26 cellular contexts compared by ENCODE assay signal in genomic region chr20:50716518-50716917, GRCh38. TPM values are rescaled to one million over a fixed set of nuclear protein-coding genes. Genes with fewer than 3 reads are reported as not detected.
"Had no signal": no experiment of that assay in that cellular context is flagged by ENCODE, and none has a peak within 500 bp of the region (broad histone marks: within the 10 kb centered on the region; RNA-seq: fewer than 3 reads in every experiment).

No MANE protein-coding gene starts in this region.

- H3K36me3 Mint-ChIP-seq: immature natural killer cell, mesothelial cell of epicardium, naive B cell had no signal

- ATAC-seq: gastroesophageal sphincter, heart left ventricle, left colon, left lobe of liver, mucosa of descending colon had no signal

- FAIRE-seq: colon, endothelial cell of umbilical vein, frontal cortex, kidney had no signal

- H3K79me2 ChIP-seq: hepatocyte had no signal

- H3K4me1 ChIP-seq: foreskin keratinocyte, lower lobe of right lung had no signal

- H3K4me3 ChIP-seq: coronary artery, dorsolateral prefrontal cortex, esophagus muscularis mucosa, gastroesophageal sphincter, heart left ventricle, hepatocyte, left ventricle myocardium inferior, lower lobe of right lung, mucosa of descending colon had no signal

- H3K9me3 ChIP-seq: esophagus muscularis mucosa, gastroesophageal sphincter, heart left ventricle, left ventricle myocardium inferior, lower lobe of right lung, mucosa of descending colon had no signal

- H3K27me3 ChIP-seq: esophagus muscularis mucosa, foreskin keratinocyte, gastroesophageal sphincter, heart left ventricle, hepatocyte had no signal

- H2AFZ ChIP-seq: hepatocyte had no signal

- H3K27ac ChIP-seq: coronary artery, dorsolateral prefrontal cortex, esophagus muscularis mucosa, foreskin keratinocyte, gastroesophageal sphincter, heart left ventricle, hepatocyte, left ventricle myocardium inferior, lower lobe of right lung had no signal

- DNase-seq: dermis blood vessel endothelial cell; effector CD4-positive, alpha-beta T cell; effector memory CD4-positive, alpha-beta T cell; foreskin keratinocyte; heart left ventricle; hypothalamus; immature natural killer cell; islet precursor cell; kidney; kidney glomerular epithelial cell; left colon; left ventricle myocardium inferior; lower lobe of right lung; mesenchymal stem cell; mucosa of descending colon; naive B cell had no signal

- H3K4me2 ChIP-seq: hepatocyte had no signal

- H3K4me3 Mint-ChIP-seq: immature natural killer cell, mesothelial cell of epicardium, naive B cell had no signal

- H3K9me3 Mint-ChIP-seq: mesothelial cell of epicardium, naive B cell had no signal

- H3K4me1 Mint-ChIP-seq: immature natural killer cell, naive B cell had no signal

- H3K27ac Mint-ChIP-seq: immature natural killer cell, mesothelial cell of epicardium, naive B cell had no signal

- H3K36me3 ChIP-seq: esophagus muscularis mucosa, gastroesophageal sphincter, heart left ventricle, left ventricle myocardium inferior, lower lobe of right lung had no signal

RNA-seq across cellular contexts. Expression of gene PARD6B, which starts 14.9 kb away (rescaled TPM):
- total RNA-seq: endothelial cell of umbilical vein had no signal

RNA-seq across cellular contexts. Expression of gene RIPOR3, which starts 25.2 kb away (rescaled TPM):
- total RNA-seq: endothelial cell of umbilical vein had no signal
- polyA plus RNA-seq: endothelial cell of umbilical vein had no signal
